Comparison of ENCODE assay signal across 9 cellular contexts in genomic region chr22:48097723-48098122, GRCh38.
DNase-seq lines count a peak whose midpoint lies in the region; ATAC-seq lines count a peak whose summit lies in the region.
"Had no signal": no experiment of that assay in that cellular context is flagged by ENCODE, and none has a peak within 500 bp of the region (broad histone marks: within the 10 kb centered on the region; RNA-seq: fewer than 3 reads in every experiment).

No MANE protein-coding gene starts in this region.

- peaks cover 0 to 6% of the 10 kb centered on the region in 2 donors for H3K36me3 Mint-ChIP-seq in CD4-positive, alpha-beta memory T cell

- peak overlapping the region in 7 of 8 donors; percentile 69 to 81 (median 78) for H3K4me3 Mint-ChIP-seq in CD4-positive, alpha-beta memory T cell

- no peaks in the 10 kb centered on the region for H3K36me3 ChIP-seq in CD4-positive, alpha-beta memory T cell (ENCODE audit: insufficient read depth, low read length)
- H3K36me3 ChIP-seq: thyroid gland had no signal

- POLR2A ChIA-PET in CD4-positive, alpha-beta memory T cell (lab: Charles Lee; ENCODE audit: partially characterized antibody): no interaction called here

- H3K9me3 Mint-ChIP-seq in CD4-positive, alpha-beta memory T cell: no peaks in the 10 kb centered on the region

- H3K9me3 ChIP-seq in CD4-positive, alpha-beta memory T cell (ENCODE audit: control insufficient read depth in 1 of 2, low read length in 2 of 2): no peaks in the 10 kb centered on the region
- H3K9me3 ChIP-seq: thyroid gland had no signal

- intact Hi-C loops in CD4-positive, alpha-beta memory T cell (cut with micrococcal nuclease): no loop called here

- H3K4me1 Mint-ChIP-seq in CD4-positive, alpha-beta memory T cell: peaks cover 15 to 31% (median 24%) of the 10 kb centered on the region in 4 donors

- H3K4me3 ChIP-seq in CD4-positive, alpha-beta memory T cell (ENCODE audit: low read length in 2 of 2): peak overlapping the region; percentile 9 to 20
- H3K4me3 ChIP-seq: thyroid gland had no signal

- no peaks in the 10 kb centered on the region for H3K27me3 ChIP-seq in CD4-positive, alpha-beta memory T cell (ENCODE audit: insufficient read depth, low read length)
- H3K27me3 ChIP-seq: thyroid gland had no signal

- peaks cover 26% of the 10 kb centered on the region for H3K4me1 ChIP-seq in CD4-positive, alpha-beta memory T cell (ENCODE audit: insufficient read depth, low read length)
- H3K4me1 ChIP-seq: thyroid gland had no signal

- DNase-seq in CD4-positive, alpha-beta memory T cell: no peak
- DNase-seq in SW480 (ENCODE audit: low spot score): peak; percentile 26
- DNase-seq in NOMO-1 treated with DMSO at 0.1 percent for 48 hours (lab: John Stamatoyannopoulos, UW; ENCODE audit: unreplicated experiment): no peak
- no peak for DNase-seq in SKM-1 treated with dmso at 0.1 percent for 144 hours (lab: John Stamatoyannopoulos, UW; ENCODE audit: unreplicated experiment)
- no peak for DNase-seq in NCI-H2081 treated with DMSO at 0.1 percent for 48 hours (lab: John Stamatoyannopoulos, UW)
- DNase-seq in medulla oblongata (ENCODE audit: extremely low spot score): no peak
- DNase-seq: thyroid gland had no signal

- CTCF ChIA-PET in CD4-positive, alpha-beta memory T cell (lab: Charles Lee; ENCODE audit: partially characterized antibody): no interaction called here

- no peak overlapping the region for H3K27ac ChIP-seq in CD4-positive, alpha-beta memory T cell (ENCODE audit: low read depth, low read length)
- H3K27ac ChIP-seq: thyroid gland had no signal

- ATAC-seq in GM19035 (IDR thresholded peaks at IDR 0.05; ENCODE audit: unreplicated experiment): peak; percentile 18
- ATAC-seq in HG02943 (IDR thresholded peaks at IDR 0.05; ENCODE audit: low read depth, unreplicated experiment): peak; percentile 23

- H3K27ac Mint-ChIP-seq in CD4-positive, alpha-beta memory T cell: peak overlapping the region; percentile 52 to 94 (median 83)

- peaks cover 0 to 3% of the 10 kb centered on the region in 2 donors for H3K27me3 Mint-ChIP-seq in CD4-positive, alpha-beta memory T cell
